ENCODE assay signal across 14 cellular contexts in the genomic region with DNA sequence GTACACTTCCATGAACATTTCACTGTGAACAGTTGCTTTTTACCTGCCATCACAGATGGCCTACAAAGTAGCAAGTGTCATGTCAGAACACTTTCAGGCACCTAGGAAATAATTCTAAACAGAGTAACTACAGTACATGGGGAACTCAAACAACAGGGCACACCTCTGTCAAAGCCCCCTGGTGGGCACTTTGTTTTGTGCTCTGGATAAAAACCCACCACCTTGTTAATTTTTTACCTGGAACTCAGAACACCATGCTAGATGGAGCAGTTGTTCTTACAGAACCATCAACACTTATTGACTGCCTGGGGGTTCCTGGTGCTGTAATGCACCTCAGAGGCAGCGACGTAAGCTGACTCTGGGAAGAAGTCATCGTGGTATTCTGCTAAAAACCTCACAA. TPM values are rescaled to one million over a fixed set of nuclear protein-coding genes. Genes with fewer than 3 reads are reported as not detected.
A peak's percentile ranks its signal among the peaks of the same experiment; 100 is the strongest.
DNase-seq lines count a peak whose midpoint lies in the region; ATAC-seq, FAIRE-seq and TF ChIP-seq lines count a peak whose summit lies in the region.
"Had no signal": no experiment of that assay in that cellular context is flagged by ENCODE, and none has a peak within 500 bp of the region (broad histone marks: within the 10 kb centered on the region; RNA-seq: fewer than 3 reads in every experiment).

No MANE protein-coding gene starts in this region.

- ATAC-seq in HG02571 (IDR thresholded peaks at IDR 0.05; ENCODE audit: unreplicated experiment) = no peak
- ATAC-seq: lower lobe of right lung had no signal

- H3K36me3 ChIP-seq in WERI-Rb-1 (no peaks in the 10 kb centered on the region), keratinocyte (ENCODE audit: control insufficient read depth in 2 of 2, extremely low read depth in 1 of 2, insufficient read depth in 2 of 2, low read length in 2 of 2) (peaks cover 3 to 5% of the 10 kb centered on the region in 2 experiments)
- H3K36me3 ChIP-seq: lower lobe of right lung, stomach had no signal

- no peak overlapping the region for H3K23ac ChIP-seq in H9 (ENCODE audit: insufficient read length, low read depth, low read length)

- H3K56ac ChIP-seq in H9 (ENCODE audit: insufficient read length, low read depth, low read length) = no peak overlapping the region

- H2BK20ac ChIP-seq in H9 (ENCODE audit: low read depth, low read length, poor library complexity, severe bottlenecking) = no peak overlapping the region

- dilution Hi-C loops in keratinocyte (cut with MboI; ENCODE audit: extremely low pct_ligation_motif_present, low sequenced_read_pairs) = no loop called here

- peak; percentile 31 for DNase-seq in Calu3
- peak; percentile 39 for DNase-seq in H9
- DNase-seq in WERI-Rb-1 = peak; percentile 39
- DNase-seq in keratinocyte (ENCODE audit: low read depth, low spot score) = no peak
- DNase-seq in head of caudate nucleus = no peak
- DNase-seq in activated gamma-delta T cell treated with Interleukin-2 at 50 U/mL for 16 hours = no peak
- DNase-seq in T-helper 1 cell = no peak
- DNase-seq: dorsolateral prefrontal cortex; lower lobe of right lung; NCI-H526 treated with DMSO at 0.1 percent for 48 hours; stimulated activated CD4-positive, alpha-beta T cell treated with anti-CD3 and anti-CD28 coated beads, Interleukin-4, amount 100 ng/mL, for 1 hour; stomach had no signal

- H3K9me3 ChIP-seq in H9 (ENCODE audit: control insufficient read depth, low read depth, low read length) = no peaks in the 10 kb centered on the region
- no peaks in the 10 kb centered on the region for H3K9me3 ChIP-seq in WERI-Rb-1 (ENCODE audit: severe bottlenecking)
- H3K9me3 ChIP-seq in keratinocyte (ENCODE audit: control insufficient read depth, low read depth, low read length) = no peaks in the 10 kb centered on the region

- H3K4me1 Mint-ChIP-seq in Calu3 (ENCODE audit: low read depth, unreplicated experiment) (no peaks in the 10 kb centered on the region), H9 (peaks cover 18 to 24% of the 10 kb centered on the region in 2 experiments)

- no peak overlapping the region for H2BK15ac ChIP-seq in H9 (ENCODE audit: low read depth, low read length)

- H2BK120ac ChIP-seq in H9 (ENCODE audit: low read depth, low read length, poor library complexity, severe bottlenecking) = no peak overlapping the region

- H3T11ph ChIP-seq in H9 (ENCODE audit: low read length) = no peak overlapping the region

- H4K5ac ChIP-seq in H9 (ENCODE audit: insufficient read length, low read depth, low read length) = no peak overlapping the region

- WGBS in H9 (ENCODE audit: extremely low coverage, insufficient read length, low lambda C conversion rate) = no CpG with 5 or more reads among the region's 3 CpGs

- no peaks in the 10 kb centered on the region for H3K23me2 ChIP-seq in H9 (ENCODE audit: insufficient read length, low read depth, low read length, poor library complexity, severe bottlenecking)

- H3K4me2 ChIP-seq in H9 (ENCODE audit: insufficient read depth, insufficient read length, low read length) = no peak overlapping the region
- no peak overlapping the region for H3K4me2 ChIP-seq in keratinocyte (ENCODE audit: control insufficient read depth, extremely low read depth, insufficient read depth, low read depth, low read length)

- H3K14ac ChIP-seq in H9 (ENCODE audit: insufficient read depth, low read length) = no peak overlapping the region

- H4K20me1 ChIP-seq in H9 (ENCODE audit: control insufficient read depth, insufficient read depth, insufficient read length) = no peaks in the 10 kb centered on the region
- H4K20me1 ChIP-seq in keratinocyte (ENCODE audit: control insufficient read depth, extremely low read depth, insufficient read depth, low read length) = no peaks in the 10 kb centered on the region

- TF ChIP-seq CTCF in Calu3 (IDR thresholded peaks at IDR 0.05; ENCODE audit: unreplicated experiment) (peak; percentile 22), H9 (conservative IDR thresholded peaks at IDR 0.05) (peak; percentile 59; the same call in 2 of the 3 replicates), WERI-Rb-1 (IDR thresholded peaks at IDR 0.05; ENCODE audit: low read depth, low read length) (peak; percentile 52), keratinocyte (optimal IDR thresholded peaks at IDR 0.05 in 1 of 3, IDR thresholded peaks at IDR 0.05 in 1 of 3, conservative IDR thresholded peaks at IDR 0.05 in 1 of 3; ENCODE audit: extremely low read depth in 1 of 3, insufficient read depth in 2 of 3, low read length in 3 of 3) (peak in 2 of 3 experiments; percentile 9 to 23)

- intact Hi-C loops in Calu3 (cut with micrococcal nuclease; ENCODE audit: unreplicated experiment) (no loop called here), head of caudate nucleus (cut with DNase I) (no loop called here)

- no peak overlapping the region for H3K9ac ChIP-seq in H9 (ENCODE audit: extremely low read depth, insufficient read length, low read length)
- no peak overlapping the region for H3K9ac ChIP-seq in keratinocyte (ENCODE audit: control insufficient read depth, extremely low read depth, insufficient read depth, low read length)

- H2BK12ac ChIP-seq in H9 (ENCODE audit: insufficient read length, low read depth, low read length) = no peak overlapping the region

- H3K4me3 Mint-ChIP-seq in Calu3 (ENCODE audit: low read depth, unreplicated experiment) (no peak overlapping the region), H9 (no peak overlapping the region)
- H3K4me3 Mint-ChIP-seq: activated naive CD8-positive, alpha-beta T cell had no signal

- H2BK5ac ChIP-seq in H9 (ENCODE audit: insufficient read length, low read length) = no peak overlapping the region

- H3K9me3 Mint-ChIP-seq in Calu3 (ENCODE audit: low read depth, unreplicated experiment) (peaks cover 2% of the 10 kb centered on the region), H9 (peaks cover 11 to 13% of the 10 kb centered on the region in 2 experiments)

- no peaks in the 10 kb centered on the region for H3K9me1 ChIP-seq in keratinocyte (ENCODE audit: control insufficient read depth, extremely low read depth, insufficient read depth, low read length)

- H4K8ac ChIP-seq in H9 (replicated peaks; ENCODE audit: insufficient read length, low read depth, low read length) = no peak overlapping the region

- H3K36me3 Mint-ChIP-seq in Calu3 (ENCODE audit: insufficient read depth, unreplicated experiment) (peaks cover 26% of the 10 kb centered on the region), H9 (ENCODE audit: insufficient read depth in 1 of 3, low read depth in 3 of 3) (peaks cover 17 to 39% (median 21%) of the 10 kb centered on the region in 3 experiments; a peak in 6 of 7 replicates)

- H3K18ac ChIP-seq in H9 (ENCODE audit: insufficient read length, low read depth, low read length) = no peak overlapping the region

- H4K91ac ChIP-seq in H9 (ENCODE audit: insufficient read length, low read depth, low read length) = no peak overlapping the region

- BruUV-seq in Calu3 (replicated peaks; lab: Mats Ljungman, UMichigan) = no TSS peak

- H3K4ac ChIP-seq in H9 (ENCODE audit: low read depth, low read length) = no peak overlapping the region

- H2AFZ ChIP-seq in H9 (ENCODE audit: low read length) = no peak overlapping the region
- no peak overlapping the region for H2AFZ ChIP-seq in keratinocyte (ENCODE audit: control insufficient read depth, low read length)

- no peak overlapping the region for H3K4me3 ChIP-seq in WERI-Rb-1 (ENCODE audit: low read depth, low read length)
- H3K4me3 ChIP-seq in keratinocyte (ENCODE audit: control insufficient read depth in 2 of 3, extremely low read depth in 1 of 3, insufficient read depth in 2 of 3, low read depth in 1 of 3, low read length in 3 of 3) = no peak overlapping the region
- H3K4me3 ChIP-seq: dorsolateral prefrontal cortex, lower lobe of right lung, stomach had no signal

- CTCF ChIA-PET in Calu3 (lab: Charles Lee) = no interaction called here

- no peaks in the 10 kb centered on the region for H3K79me1 ChIP-seq in H9 (ENCODE audit: insufficient read depth, low read depth, low read length, poor library complexity, severe bottlenecking)

- H3K79me2 ChIP-seq in H9 (ENCODE audit: insufficient read depth, low read length) (no peaks in the 10 kb centered on the region), keratinocyte (ENCODE audit: control insufficient read depth, insufficient read depth, low read length) (no peaks in the 10 kb centered on the region)

- no peak overlapping the region for H2AK5ac ChIP-seq in H9 (ENCODE audit: insufficient read length, low read length)

- H3K27ac Mint-ChIP-seq in Calu3 (ENCODE audit: unreplicated experiment) (no peak overlapping the region), H9 (no peak overlapping the region)
- H3K27ac Mint-ChIP-seq: activated naive CD8-positive, alpha-beta T cell had no signal

- no peak for FAIRE-seq in keratinocyte (lab: Jason Lieb, UNC)

- H3K27me3 ChIP-seq in H9 (ENCODE audit: insufficient read depth, low read length) = no peaks in the 10 kb centered on the region
- H3K27me3 ChIP-seq in WERI-Rb-1 (ENCODE audit: insufficient read depth, low read depth, severe bottlenecking) = no peaks in the 10 kb centered on the region
- no peaks in the 10 kb centered on the region for H3K27me3 ChIP-seq in keratinocyte (ENCODE audit: control insufficient read depth, extremely low read depth, insufficient read depth, low read length)

- H3K27ac ChIP-seq in H9 (ENCODE audit: insufficient read length, low read depth, low read length) (no peak overlapping the region), WERI-Rb-1 (no peak overlapping the region), keratinocyte (ENCODE audit: control insufficient read depth, insufficient read depth, low read length) (no peak overlapping the region)
- H3K27ac ChIP-seq: dorsolateral prefrontal cortex, lower lobe of right lung, stomach had no signal

- no peaks in the 10 kb centered on the region for H3K27me3 Mint-ChIP-seq in Calu3 (ENCODE audit: unreplicated experiment)
- H3K27me3 Mint-ChIP-seq in H9 (ENCODE audit: low read depth) = peaks cover 13% of the 10 kb centered on the region

- H3K4me1 ChIP-seq in H9 (ENCODE audit: insufficient read depth, low read length) (peaks cover 4% of the 10 kb centered on the region), keratinocyte (ENCODE audit: control insufficient read depth, extremely low read depth, insufficient read depth, low read length) (no peaks in the 10 kb centered on the region)

RNA-seq across cellular contexts. Expression of a gene that starts 11.5 kb away (rescaled TPM):
- total RNA-seq in Calu3 (2022) = 58.5 and 71.0 TPM in 2 replicates
- total RNA-seq in H9 (2021) = 49.7 and 52.6 TPM in 2 replicates
- polyA plus RNA-seq in keratinocyte = 4.9 to 20.2 TPM (median 14.6 TPM) in 3 replicates
- polyA plus RNA-seq in keratinocyte (2011; ENCODE audit: low read depth) = not detected
- 3.1 and 4.6 TPM in 2 replicates for polyA plus RNA-seq in keratinocyte (2011; cell fraction: cytosol; rRNA removed)
- polyA plus RNA-seq in keratinocyte (2011; cell fraction: nucleus; rRNA removed) = 8.8 and 11.1 TPM in 2 replicates
- 10.4 TPM in 1 of 2 replicates, not detected in the other for polyA plus RNA-seq in keratinocyte (2012; ENCODE audit: low replicate concordance)
- 8.0 to 40.6 TPM (median 18.4 TPM) in 3 replicates for polyA minus RNA-seq in keratinocyte
- polyA minus RNA-seq in keratinocyte (2011; cell fraction: cytosol; rRNA and poly(A)+ RNA removed) = 3.1 TPM
- polyA minus RNA-seq in keratinocyte (2011; cell fraction: nucleus; rRNA and poly(A)+ RNA removed) = 1.5 and 5.7 TPM in 2 replicates

RNA-seq across cellular contexts. Expression of a gene that starts 51.3 kb away (rescaled TPM):
- 1.1 and 1.5 TPM in 2 replicates for total RNA-seq in Calu3 (2022)
- 0.20 and 0.28 TPM in 2 replicates for total RNA-seq in H9 (2021)
- 0.04 to 0.26 TPM (median 0.06 TPM) in 3 replicates for polyA plus RNA-seq in keratinocyte
- 0.27 TPM for polyA plus RNA-seq in keratinocyte (2011; ENCODE audit: low read depth)
- polyA plus RNA-seq in keratinocyte (2011; cell fraction: cytosol; rRNA removed) = 0.05 and 0.13 TPM in 2 replicates
- polyA plus RNA-seq in keratinocyte (2011; cell fraction: nucleus; rRNA removed) = 0.13 and 0.21 TPM in 2 replicates
- 0.58 TPM in 1 of 2 replicates, not detected in the other for polyA plus RNA-seq in keratinocyte (2012; ENCODE audit: low replicate concordance)
- polyA minus RNA-seq in keratinocyte = 0.92 TPM in 1 of 3 replicates, not detected in the others
- not detected for polyA minus RNA-seq in keratinocyte (2011; cell fraction: cytosol; rRNA and poly(A)+ RNA removed)
- polyA minus RNA-seq in keratinocyte (2011; cell fraction: nucleus; rRNA and poly(A)+ RNA removed) = not detected in 2 replicates
- total RNA-seq: lower lobe of right lung, stomach had no signal
- polyA plus RNA-seq: stomach had no signal

Comparison
In these comparisons a context has a peak if more than half of its experiments do, and no peak if none do; other contexts are left out.
1. DNase-seq: peak in Calu3 (single experiment), H9 (single experiment) and WERI-Rb-1 (single experiment); none in keratinocyte (single experiment), head of caudate nucleus (0 of 42), activated gamma-delta T cell treated with Interleukin-2 at 50 U/mL for 16 hours (single experiment) and T-helper 1 cell (0 of 5).
2. Peak in every context shown above with its lines, with median percentiles within 50 percentile points of each other: CTCF ChIP-seq.